ENCODE assay signal across 39 cellular contexts in the genomic region with DNA sequence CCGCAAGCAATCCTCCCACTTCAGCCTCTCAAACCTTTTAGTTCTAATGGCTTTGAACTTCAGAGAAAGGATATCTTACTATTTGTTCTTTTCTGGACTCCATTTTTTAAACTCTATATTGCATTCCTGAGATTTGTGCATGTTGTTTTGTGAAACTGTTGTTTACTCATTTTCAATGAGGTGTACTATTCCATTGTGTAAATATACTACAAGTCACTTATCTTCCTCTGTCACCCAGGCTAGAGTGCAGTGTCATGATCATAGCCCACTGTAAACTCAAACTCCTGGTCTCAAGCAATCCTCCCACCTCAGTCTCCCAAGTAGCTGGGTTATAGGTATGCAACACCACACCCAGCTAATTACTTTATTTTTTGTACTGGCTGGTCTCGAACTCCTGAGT. TPM values are rescaled to one million over a fixed set of nuclear protein-coding genes. Genes with fewer than 3 reads are reported as not detected.
"Had no signal": no experiment of that assay in that cellular context is flagged by ENCODE, and none has a peak within 500 bp of the region (broad histone marks: within the 10 kb centered on the region; RNA-seq: fewer than 3 reads in every experiment).

No MANE protein-coding gene starts in this region.

- DNase-seq: activated effector memory CD4-positive, alpha-beta T cell treated with anti-CD3 and anti-CD28 coated beads, Interleukin-2, amount 50 U/mL, for 16 hours; activated effector memory CD4-positive, alpha-beta T cell treated with Interleukin-2 at 50 U/mL for 16 hours; activated gamma-delta T cell; activated gamma-delta T cell treated with Interleukin-2 at 50 U/mL for 16 hours; activated naive CD4-positive, alpha-beta T cell; activated naive CD4-positive, alpha-beta T cell treated with anti-CD3 and anti-CD28 coated beads for 36 hours; activated naive CD4-positive, alpha-beta T cell treated with anti-CD3 and anti-CD28 coated beads, Interleukin-2, amount 10 ng/mL, durations not matched to agents 7 days and 5 days; activated naive CD4-positive, alpha-beta T cell treated with anti-CD3 and anti-CD28 coated beads, Interleukin-2, amount 50 U/mL, for 16 hours; activated naive CD4-positive, alpha-beta T cell treated with Interleukin-2 at 50 U/mL for 16 hours; activated naive CD8-positive, alpha-beta T cell treated with anti-CD3 and anti-CD28 coated beads for 36 hours; activated naive CD8-positive, alpha-beta T cell treated with anti-CD3 and anti-CD28 coated beads, Interleukin-2, amount 10 ng/mL, durations not matched to agents 7 days and 5 days; activated naive CD8-positive, alpha-beta T cell treated with anti-CD3 and anti-CD28 coated beads, Interleukin-2, amount 50 U/mL, for 24 hours; activated T-cell treated with anti-CD3 and anti-CD28 coated beads, Interleukin-2, amount 50 U/mL, for 24 hours; activated T-cell treated with anti-CD3 and anti-CD28 coated beads, Interleukin-2, amount 50 U/mL, for 4 hours; activated T-cell treated with anti-CD3 and anti-CD28 coated beads, Interleukin-2, amount 50 U/mL, for 48 hours; activated T-cell treated with anti-CD3 and anti-CD28 coated beads, Interleukin-2, amount 50 U/mL, for 72 hours; adrenal gland; amniotic stem cell; amygdala; anterior cingulate cortex; aorta; body of pancreas; brain microvascular endothelial cell; caudate nucleus; central memory CD4-positive, alpha-beta T cell; cerebellar nuclear complex had no signal

- ATAC-seq: activated naive CD4-positive, alpha-beta T cell treated with anti-CD3 and anti-CD28 coated beads, Interleukin-2, amount 50 U/mL, for 72 hours; activated naive CD8-positive, alpha-beta T cell treated with anti-CD3 and anti-CD28 coated beads, Interleukin-2, amount 50 U/mL, for 24 hours; activated T-cell treated with anti-CD3 and anti-CD28 coated beads, Interleukin-2, amount 50 U/mL, for 4 hours; activated T-cell treated with anti-CD3 and anti-CD28 coated beads, Interleukin-2, amount 50 U/mL, for 72 hours; activated T-helper 17 cell treated with anti-CD3 and anti-CD28 coated beads, Interleukin-2, amount 50 U/mL, for 72 hours; body of pancreas had no signal

- H3K36me3 ChIP-seq: adrenal gland, ascending aorta, brain microvascular endothelial cell, breast epithelium, cardiac muscle cell had no signal

- H3K4me1 ChIP-seq: adrenal gland, ascending aorta, body of pancreas, breast epithelium had no signal

- H3K27me3 ChIP-seq: adrenal gland, ascending aorta, body of pancreas, brain microvascular endothelial cell, breast epithelium, cardiac muscle cell had no signal

- H3K27ac ChIP-seq: adrenal gland, ascending aorta, body of pancreas, brain microvascular endothelial cell, breast epithelium, cardiac muscle cell had no signal

- H3K9me3 ChIP-seq: adrenal gland, ascending aorta, body of pancreas, breast epithelium had no signal

- FAIRE-seq: astrocyte, bronchial epithelial cell had no signal

- H3K4me3 ChIP-seq: adrenal gland, ascending aorta, body of pancreas, breast epithelium, cardiac muscle cell had no signal

RNA-seq across cellular contexts. Expression of a gene that starts 31.4 kb away (rescaled TPM):
- total RNA-seq: activated naive CD4-positive, alpha-beta T cell treated with anti-CD3 and anti-CD28 coated beads for 36 hours; activated naive CD4-positive, alpha-beta T cell treated with anti-CD3 and anti-CD28 coated beads, Interleukin-2, amount 50 U/mL, for 72 hours; activated naive CD8-positive, alpha-beta T cell treated with anti-CD3 and anti-CD28 coated beads for 36 hours; activated naive CD8-positive, alpha-beta T cell treated with anti-CD3 and anti-CD28 coated beads, Interleukin-2, amount 10 ng/mL, durations not matched to agents 7 days and 5 days; activated T-cell treated with anti-CD3 and anti-CD28 coated beads, Interleukin-2, amount 50 U/mL, for 72 hours; activated T-helper 1 cell treated with anti-CD3 and anti-CD28 coated beads, Interleukin-12 subunit alpha, Interleukin-12 subunit beta, Interleukin-2, Interleukin-4 antibody, amounts not matched to agents 30 ng/mL and 10 ng/mL and 1 ng/mL, durations not matched to agents 14 hours and 24 hours and 36 hours; activated T-helper 17 cell treated with anti-CD3 and anti-CD28 coated beads, Interleukin-2, amount 50 U/mL, for 72 hours; activated T-helper 2 cell treated with anti-CD3 and anti-CD28 coated beads, Interferon-gamma antibody, Interleukin-2, Interleukin-4, amounts not matched to agents 10 μg/mL and 5 μg/mL and 100 μg/mL, durations not matched to agents 14 hours and 24 hours and 36 hours; aorta; ascending aorta; astrocyte; body of pancreas; cardiac muscle cell; cardiac septum; cerebellum; chondrocyte had no signal
- polyA plus RNA-seq: adipose tissue, aorta had no signal
